In the genomic region with DNA sequence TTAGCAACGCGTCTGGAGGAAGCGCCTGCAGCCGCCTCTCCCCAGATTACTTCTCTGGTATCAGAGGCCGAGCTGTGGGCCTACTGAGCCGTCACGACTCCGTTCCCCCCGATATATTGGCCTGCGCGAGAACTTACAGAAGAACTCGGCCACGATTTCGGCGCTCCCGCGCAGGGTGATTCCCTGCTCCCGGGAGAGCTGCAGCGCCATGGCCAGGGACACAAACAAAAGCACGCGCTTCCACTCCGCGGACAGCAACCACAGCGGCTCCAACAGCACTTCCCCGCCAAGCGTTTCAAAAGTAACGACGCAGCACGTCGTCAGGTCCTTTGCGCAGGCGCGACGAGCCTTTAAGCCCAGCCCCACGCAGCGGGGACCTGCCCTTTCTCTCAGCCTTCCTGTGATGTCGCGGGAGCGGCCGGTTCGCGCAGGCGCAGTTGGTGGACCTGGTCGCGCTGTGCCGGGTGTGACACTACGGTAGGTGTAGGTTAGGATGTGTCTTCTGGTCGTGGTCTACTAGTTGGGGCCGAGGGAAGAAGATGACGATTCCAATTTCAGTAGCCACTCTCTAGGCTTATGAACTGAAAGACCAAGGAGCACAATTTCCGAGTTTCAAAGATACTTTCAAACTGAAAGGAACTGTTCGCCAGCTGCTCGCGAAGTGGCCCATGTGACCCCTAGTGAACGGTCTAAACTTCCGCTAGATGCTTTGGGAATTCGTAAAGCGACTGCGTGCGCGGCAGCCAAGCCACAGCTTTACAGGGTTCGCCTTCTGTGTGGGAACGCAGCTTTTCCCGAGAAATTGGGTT, we compare ENCODE assay signal across 8 cellular contexts. TPM values are rescaled to one million over a fixed set of nuclear protein-coding genes. Genes with fewer than 3 reads are reported as not detected.
DNase-seq lines count a peak whose midpoint lies in the region; ATAC-seq and TF ChIP-seq lines count a peak whose summit lies in the region.

A gene (minus strand): TSS at position 324 of the 809 bp plus-strand sequence. CDS start 114 bp downstream, at position 210.

- H3K4me3 ChIP-seq in DOHH2 (ENCODE audit: low read length) (peak within 1 kb of the TSS; percentile 82), GM23338 (peak within 1 kb of the TSS; percentile 93)

- ATAC-seq in GM23338 (peak; percentile 92), naive B cell (ENCODE audit: low read depth in 2 of 2) (peak; percentile 91 to 93)
- peak; percentile 99 for ATAC-seq in stimulated activated memory B cell treated with anti-CD40 and anti-IgM and Interleukin-4, amounts not matched to agents 10 μg/mL and 1 μg/mL and 100 μg/mL, for 72 hours

- H3K4me1 Mint-ChIP-seq in GM23338 (peaks cover 49% of the 10 kb centered on the region), naive B cell (peaks cover 16 to 41% (median 28%) of the 10 kb centered on the region in 3 donors)
- H3K4me1 Mint-ChIP-seq in stimulated activated memory B cell treated with anti-CD40 and anti-IgM and Interleukin-4, amounts not matched to agents 10 μg/mL and 1 μg/mL and 100 μg/mL, for 72 hours, result peaks cover 27% of the 10 kb centered on the region

- H2AFZ ChIP-seq in GM23338, result peak within 1 kb of the TSS; percentile 65

- H3K4me2 ChIP-seq in DOHH2 (ENCODE audit: low read length) (peak within 1 kb of the TSS; percentile 89), GM23338 (peak within 1 kb of the TSS; percentile 91)

- H4K20me1 ChIP-seq in DOHH2 (ENCODE audit: control insufficient read depth, insufficient read depth, low read depth, low read length), result peaks cover 14% of the 10 kb centered on the region
- H4K20me1 ChIP-seq in GM23338 (replicated peaks; ENCODE audit: insufficient read depth), result peaks cover 20% of the 10 kb centered on the region

- H3K27ac Mint-ChIP-seq in GM23338 (peak within 1 kb of the TSS; percentile 100), naive B cell (peak within 1 kb of the TSS; percentile 94 to 99 (median 98))
- peak within 1 kb of the TSS; percentile 93 for H3K27ac Mint-ChIP-seq in stimulated activated memory B cell treated with anti-CD40 and anti-IgM and Interleukin-4, amounts not matched to agents 10 μg/mL and 1 μg/mL and 100 μg/mL, for 72 hours

- peaks cover 47% of the 10 kb centered on the region for H3K36me3 ChIP-seq in DOHH2 (ENCODE audit: control insufficient read depth, low read length)
- H3K36me3 ChIP-seq in GM23338 (ENCODE audit: insufficient read depth), result peaks cover 8% of the 10 kb centered on the region; the same call in 1 of the 2 replicates

- H3F3A ChIP-seq in DOHH2 (ENCODE audit: control insufficient read depth, insufficient read depth), result peaks cover 4% of the 10 kb centered on the region
- H3F3A ChIP-seq in GM23338 (replicated peaks; ENCODE audit: low read depth), result no peaks in the 10 kb centered on the region

- H3K79me2 ChIP-seq in DOHH2 (ENCODE audit: control insufficient read depth, low read length) (peaks cover 76% of the 10 kb centered on the region), GM23338 (replicated peaks; ENCODE audit: insufficient read depth) (peaks cover 51% of the 10 kb centered on the region)

- TF ChIP-seq CTCF in DOHH2 (IDR thresholded peaks at IDR 0.05; ENCODE audit: low read depth, low read length, poor library complexity, severe bottlenecking) (no peak), GM23338 (conservative IDR thresholded peaks at IDR 0.05; ENCODE audit: low read depth in 2 of 2) (no peak)

- peak within 1 kb of the TSS; percentile 99 for H3K4me3 Mint-ChIP-seq in GM23338
- H3K4me3 Mint-ChIP-seq in naive B cell, result peak within 1 kb of the TSS; percentile 88 to 99 (median 94)
- H3K4me3 Mint-ChIP-seq in stimulated activated memory B cell treated with anti-CD40 and anti-IgM and Interleukin-4, amounts not matched to agents 10 μg/mL and 1 μg/mL and 100 μg/mL, for 72 hours, result peak within 1 kb of the TSS; percentile 92

- DNase-seq in GM23338 (ENCODE audit: low spot score) (peak; percentile 98), LHCN-M2 (ENCODE audit: low read depth) (peak; percentile 98), RPMI8226 (peak; percentile 97), fibroblast of gingiva (ENCODE audit: low read depth) (peak; percentile 98), naive B cell (peak; percentile 98)
- peak; percentile 98 to 99 for DNase-seq in activated T-helper 1 cell treated with anti-CD3 and anti-CD28 coated beads, Interleukin-2, amount 50 U/mL, for 16 hours (ENCODE audit: low read depth in 1 of 2, low spot score in 1 of 2)

- H3K27ac ChIP-seq in DOHH2 (ENCODE audit: low read depth, low read length) (peak within 1 kb of the TSS; percentile 88), GM23338 (ENCODE audit: low read depth) (peak within 1 kb of the TSS; percentile 90)

- H3K9me2 ChIP-seq in DOHH2 (replicated peaks; ENCODE audit: control insufficient read depth, low read length) (no peaks in the 10 kb centered on the region), GM23338 (ENCODE audit: insufficient read depth) (no peaks in the 10 kb centered on the region)

- peaks cover 38% of the 10 kb centered on the region for H3K36me3 Mint-ChIP-seq in GM23338 (ENCODE audit: low read depth)
- no peaks in the 10 kb centered on the region for H3K36me3 Mint-ChIP-seq in naive B cell
- H3K36me3 Mint-ChIP-seq in stimulated activated memory B cell treated with anti-CD40 and anti-IgM and Interleukin-4, amounts not matched to agents 10 μg/mL and 1 μg/mL and 100 μg/mL, for 72 hours, result peaks cover 12% of the 10 kb centered on the region

- H3K9me3 Mint-ChIP-seq in GM23338 (no peaks in the 10 kb centered on the region; the same call in 2 of the 3 replicates), naive B cell (no peaks in the 10 kb centered on the region)
- H3K9me3 Mint-ChIP-seq in stimulated activated memory B cell treated with anti-CD40 and anti-IgM and Interleukin-4, amounts not matched to agents 10 μg/mL and 1 μg/mL and 100 μg/mL, for 72 hours, result no peaks in the 10 kb centered on the region

- H3K27me3 ChIP-seq in DOHH2 (ENCODE audit: control insufficient read depth, low read length) (no peaks in the 10 kb centered on the region), GM23338 (ENCODE audit: insufficient read depth) (no peaks in the 10 kb centered on the region)

- H3K9me3 ChIP-seq in DOHH2 (ENCODE audit: control insufficient read depth, insufficient read depth, low read length), result no peaks in the 10 kb centered on the region

- H3K4me1 ChIP-seq in DOHH2 (ENCODE audit: control insufficient read depth, low read length) (peaks cover 62% of the 10 kb centered on the region), GM23338 (ENCODE audit: insufficient read depth) (peaks cover 24% of the 10 kb centered on the region)

- no peaks in the 10 kb centered on the region for H3K27me3 Mint-ChIP-seq in GM23338 (ENCODE audit: insufficient read depth, low read depth, poor library complexity)
- no peaks in the 10 kb centered on the region for H3K27me3 Mint-ChIP-seq in naive B cell
- no peaks in the 10 kb centered on the region for H3K27me3 Mint-ChIP-seq in stimulated activated memory B cell treated with anti-CD40 and anti-IgM and Interleukin-4, amounts not matched to agents 10 μg/mL and 1 μg/mL and 100 μg/mL, for 72 hours

TF ChIP-seq in GM23338, 12 proteins besides CTCF, POLR2A, EP300 and RAD21 (continues in another document):
- no peak for TF ChIP-seq EZH2phosphoT487 (IDR thresholded peaks at IDR 0.05; ENCODE audit: unreplicated experiment)
- no peak for TF ChIP-seq ZNF114 (CRISPR knock-in tag; IDR thresholded peaks at IDR 0.05)
- peak; percentile 21; the same call in 1 of the 2 replicates for TF ChIP-seq CREB1 (CRISPR knock-in tag; IDR thresholded peaks at IDR 0.05; ENCODE audit: low read depth)
- TF ChIP-seq NANOG (IDR thresholded peaks at IDR 0.05; ENCODE audit: borderline replicate concordance), result no peak
- peak; percentile 97 for TF ChIP-seq POLR2AphosphoS5 (IDR thresholded peaks at IDR 0.05; ENCODE audit: low read depth)
- no peak for TF ChIP-seq JUNB (IDR thresholded peaks at IDR 0.05; ENCODE audit: unreplicated experiment)

RNA-seq across cellular contexts. Expression of the gene that starts here (rescaled TPM):
- total RNA-seq in GM23338 (2014; rRNA removed; shearing (Covaris generic)), result 73.7 and 80.2 TPM in 2 replicates
- 139 and 140 TPM in 2 replicates for polyA plus RNA-seq in GM23338 (2016; fragmentation: Nextera tagmentation; extraction: Ambion mirVana)
- 65.0 and 75.7 TPM in 2 replicates for total RNA-seq in LHCN-M2 (2014; rRNA removed)
- 23.7 TPM for polyA plus RNA-seq in LHCN-M2 (2012)
- polyA plus RNA-seq in naive B cell (ENCODE audit: low read depth in 6 of 6), result 1 to 10 TPM; 2.9 to 7.9 (median 6.1) TPM

Comparison
In these comparisons a context has a peak if more than half of its experiments do, and no peak if none do; other contexts are left out.
1. Peak in every context shown above with its lines: DNase-seq, ATAC-seq, H3K4me3 ChIP-seq and H3K27ac ChIP-seq.
2. RNA of the gene that starts here (polyA plus RNA-seq): 139 to 140 TPM in GM23338; 2.9 to 7.9 TPM in naive B cell; every median in the first group is over 10 times any median in the second.